In genomic region chr5:176237971-176238644, GRCh38 we compare ENCODE assay signal across 8 cellular contexts. TPM values are rescaled to one million over a fixed set of nuclear protein-coding genes. Genes with fewer than 3 reads are reported as not detected.
DNase-seq lines count a peak whose midpoint lies in the region; ATAC-seq, FAIRE-seq and TF ChIP-seq lines count a peak whose summit lies in the region.
"Not testable (repeated sequence)": the region's sequence is repeated elsewhere in the genome, so short reads cannot be mapped to it uniquely, and the experiment has no call there.

SIMC1 (plus strand) TSS chr5:176238424; CDS start chr5:176238509, 85 bp downstream.

- not testable (repeated sequence) for TF ChIP-seq POLR2A in NB4 (IDR thresholded peaks at IDR 0.05; ENCODE audit: extremely low read depth, insufficient read length)

- not testable (repeated sequence) for DNase-seq in A172 (ENCODE audit: low spot score); bronchial epithelial cell (ENCODE audit: low read depth)
- DNase-seq in NB4 (ENCODE audit: low read depth) (peak; percentile 31), iPS-NIHi7 (ENCODE audit: extremely low spot score) (peak; percentile 69)
- DNase-seq in activated CD4-positive, alpha-beta T cell treated with anti-CD3 and anti-CD28 coated beads for 48 hours: peak; percentile 56

- H3K4me3 ChIP-seq in NB4 (ENCODE audit: low read depth, low read length): not testable (repeated sequence)
- H3K4me3 ChIP-seq in bronchial epithelial cell (ENCODE audit: low read depth, low read length) (peak within 1 kb of the TSS; percentile 36), skin epidermis (peak within 1 kb of the TSS; percentile 39 to 55 (median 46))

- ATAC-seq in GM18858 (IDR thresholded peaks at IDR 0.05; ENCODE audit: unreplicated experiment): peak; percentile 43
- ATAC-seq in HG02763 (IDR thresholded peaks at IDR 0.05; ENCODE audit: unreplicated experiment): peak; percentile 65

- not testable (repeated sequence) for H3K27me3 ChIP-seq in bronchial epithelial cell (ENCODE audit: control insufficient read depth, insufficient read depth, low read length)

- H3K36me3 ChIP-seq in bronchial epithelial cell (ENCODE audit: control insufficient read depth, insufficient read depth, low read length): not testable (repeated sequence)

- not testable (repeated sequence) for FAIRE-seq in bronchial epithelial cell (lab: Jason Lieb, UNC)

- TF ChIP-seq CTCF in NB4 (IDR thresholded peaks at IDR 0.05; ENCODE audit: low read depth, low read length); bronchial epithelial cell (IDR thresholded peaks at IDR 0.05; ENCODE audit: insufficient read depth, low read length, severe bottlenecking): not testable (repeated sequence)

- peak within 1 kb of the TSS in 3 of 21 experiments; percentile 60 to 75 (median 67) for H3K27ac ChIP-seq in skin epidermis

RNA-seq across cellular contexts. Expression of gene SIMC1, which starts in this region (rescaled TPM):
- total RNA-seq in A172 (2014; rRNA removed; shearing (Covaris generic)): 11.8 and 13.2 TPM in 2 replicates
- total RNA-seq in bronchial epithelial cell: 1.3 and 2.4 TPM in 2 replicates
